ENCODE assay signal across 17 cellular contexts in genomic region chr2:82985572-82986197, GRCh38.
DNase-seq lines count a peak whose midpoint lies in the region; ATAC-seq and TF ChIP-seq lines count a peak whose summit lies in the region.
"Had no signal": no experiment of that assay in that cellular context is flagged by ENCODE, and none has a peak within 500 bp of the region (broad histone marks: within the 10 kb centered on the region; RNA-seq: fewer than 3 reads in every experiment).

No MANE protein-coding gene starts in this region.

- H3K27me3 ChIP-seq in right cardiac atrium (ENCODE audit: control insufficient read depth, insufficient read depth) (no peaks in the 10 kb centered on the region), mesenchymal stem cell (ENCODE audit: control insufficient read depth in 1 of 2, insufficient read depth in 1 of 2, low read length in 2 of 2) (no peaks in the 10 kb centered on the region), upper lobe of right lung (no peaks in the 10 kb centered on the region)
- H3K27me3 ChIP-seq: BLaER1 treated with 17β-estradiol and CSF1 and Interleukin-3, amounts not matched to agents 10 nM and 100 nM had no signal

- H3K4me1 ChIP-seq in right cardiac atrium (ENCODE audit: control insufficient read depth, insufficient read depth, low read length) (no peaks in the 10 kb centered on the region), mesenchymal stem cell (ENCODE audit: control insufficient read depth, insufficient read depth, low read depth, low read length) (no peaks in the 10 kb centered on the region), upper lobe of right lung (no peaks in the 10 kb centered on the region)
- H3K4me1 ChIP-seq: BLaER1 treated with 17β-estradiol and CSF1 and Interleukin-3, amounts not matched to agents 10 nM and 100 nM had no signal

- H2BK120ac ChIP-seq in mesenchymal stem cell (ENCODE audit: low read depth, low read length), result no peak overlapping the region

- no peak for ATAC-seq in right cardiac atrium
- ATAC-seq in Right ventricle myocardium superior (ENCODE audit: poor library complexity), result no peak
- ATAC-seq in upper lobe of right lung, result peak; percentile 36
- ATAC-seq: GM23338, HCT116 had no signal

- H3K18ac ChIP-seq in mesenchymal stem cell (ENCODE audit: low read depth in 1 of 2, low read length in 2 of 2), result no peak overlapping the region

- H3K9me3 ChIP-seq in right cardiac atrium (ENCODE audit: control insufficient read depth, low read length), result no peaks in the 10 kb centered on the region
- peaks cover 7% of the 10 kb centered on the region for H3K9me3 ChIP-seq in mesenchymal stem cell (ENCODE audit: control insufficient read depth, low read length)
- H3K9me3 ChIP-seq in upper lobe of right lung, result no peaks in the 10 kb centered on the region

- no peaks in the 10 kb centered on the region for H3K36me3 ChIP-seq in mesenchymal stem cell (ENCODE audit: control insufficient read depth in 1 of 2, insufficient read depth in 2 of 2, low read depth in 1 of 2, low read length in 2 of 2)
- H3K36me3 ChIP-seq in upper lobe of right lung, result no peaks in the 10 kb centered on the region
- H3K36me3 ChIP-seq: BLaER1 treated with 17β-estradiol and CSF1 and Interleukin-3, amounts not matched to agents 10 nM and 100 nM had no signal

- POLR2A ChIA-PET in RWPE1 (lab: Yijun Ruan, JAX; ENCODE audit: low non-redundant PET), result no interaction called here

- H3K79me1 ChIP-seq in mesenchymal stem cell (replicated peaks; ENCODE audit: low read length, poor library complexity, severe bottlenecking), result no peaks in the 10 kb centered on the region

- H2BK15ac ChIP-seq in mesenchymal stem cell (ENCODE audit: low read depth, poor library complexity, severe bottlenecking), result no peak overlapping the region

- H3K4me2 ChIP-seq in mesenchymal stem cell (ENCODE audit: low read length, poor library complexity, severe bottlenecking), result no peak overlapping the region
- H3K4me2 ChIP-seq: BLaER1 treated with 17β-estradiol and CSF1 and Interleukin-3, amounts not matched to agents 10 nM and 100 nM; GM23338 had no signal

- peak overlapping the region; percentile 14 for H2AFZ ChIP-seq in mesenchymal stem cell (ENCODE audit: low read depth, low read length)
- H2AFZ ChIP-seq: GM23338 had no signal

- no peak overlapping the region for H2BK5ac ChIP-seq in mesenchymal stem cell (ENCODE audit: low read depth, low read length, poor library complexity, severe bottlenecking)

- H3K4me3 ChIP-seq in right cardiac atrium (ENCODE audit: low read length) (no peak overlapping the region), mesenchymal stem cell (ENCODE audit: insufficient read depth in 1 of 2, low read depth in 1 of 2, low read length in 2 of 2) (no peak overlapping the region), upper lobe of right lung (no peak overlapping the region)
- H3K4me3 ChIP-seq: BLaER1 treated with 17β-estradiol and CSF1 and Interleukin-3, amounts not matched to agents 10 nM and 100 nM; GM23338 had no signal

- no peak overlapping the region for H3K9ac ChIP-seq in mesenchymal stem cell (ENCODE audit: low read length)
- H3K9ac ChIP-seq: BLaER1 treated with 17β-estradiol and CSF1 and Interleukin-3, amounts not matched to agents 10 nM and 100 nM had no signal

- no peak overlapping the region for H4K91ac ChIP-seq in mesenchymal stem cell (ENCODE audit: low read length)

- TF ChIP-seq CTCF in upper lobe of right lung (IDR thresholded peaks at IDR 0.05) (no peak), RWPE1 (conservative IDR thresholded peaks at IDR 0.05; ENCODE audit: low read depth) (no peak)

- H3K14ac ChIP-seq in mesenchymal stem cell (ENCODE audit: low read length in 2 of 2), result no peak overlapping the region

- no peak overlapping the region for H3K23ac ChIP-seq in mesenchymal stem cell (ENCODE audit: low read length in 2 of 2)

- in situ Hi-C loops in G401 (cut with HindIII; ENCODE audit: low sequenced_read_pairs), result no loop called here

- intact Hi-C loops in right cardiac atrium (cut with DNase I) (no loop called here), Right ventricle myocardium superior (cut with DNase I) (no loop called here), upper lobe of right lung (cut with DNase I) (no loop called here)

- H3K27ac ChIP-seq in right cardiac atrium (ENCODE audit: low read length) (no peak overlapping the region), mesenchymal stem cell (ENCODE audit: low read length, poor library complexity, severe bottlenecking) (no peak overlapping the region), upper lobe of right lung (no peak overlapping the region), RWPE1 (no peak overlapping the region)
- H3K27ac ChIP-seq: BLaER1 treated with 17β-estradiol and CSF1 and Interleukin-3, amounts not matched to agents 10 nM and 100 nM had no signal

- no peak overlapping the region for H2BK12ac ChIP-seq in mesenchymal stem cell (ENCODE audit: low read length in 2 of 2)

- CTCF ChIA-PET in RWPE1 (lab: Yijun Ruan, JAX), result no interaction called here

- H2AK5ac ChIP-seq in mesenchymal stem cell (ENCODE audit: low read length, severe bottlenecking), result no peak overlapping the region

- no peak overlapping the region for H4K8ac ChIP-seq in mesenchymal stem cell (ENCODE audit: low read length)

- DNase-seq in right cardiac atrium (peak in 2 of 3 donors; percentile 31 to 42), Right ventricle myocardium superior (no peak), mesenchymal stem cell (no peak), upper lobe of right lung (no peak), RWPE1 (ENCODE audit: low spot score) (no peak), G401 (ENCODE audit: low spot score) (no peak), NK-92 (lab: John Stamatoyannopoulos, UW; ENCODE audit: unreplicated experiment) (no peak)
- DNase-seq: CD4-positive, CD25-positive, alpha-beta regulatory T cell; CD8-positive, alpha-beta memory T cell; COR-L47; GDM1; H7; HFFc6; IMR-90 had no signal

- no peak overlapping the region for H3K4ac ChIP-seq in mesenchymal stem cell (ENCODE audit: low read depth in 1 of 2, low read length in 2 of 2)

- 94% methylated on average over 18 of the region's 18 CpGs for WGBS in right cardiac atrium
- WGBS in mesenchymal stem cell, result 87% methylated on average over 18 of the region's 18 CpGs

Comparison
In these comparisons a context has a peak if more than half of its experiments do, and no peak if none do; other contexts are left out.
1. DNase-seq: peak in right cardiac atrium (2 of 3); none in Right ventricle myocardium superior (single experiment), mesenchymal stem cell (single experiment), upper lobe of right lung (single experiment), RWPE1 (single experiment), G401 (single experiment) and NK-92 (single experiment).